8 cellular contexts compared by ENCODE assay signal in the genomic region with DNA sequence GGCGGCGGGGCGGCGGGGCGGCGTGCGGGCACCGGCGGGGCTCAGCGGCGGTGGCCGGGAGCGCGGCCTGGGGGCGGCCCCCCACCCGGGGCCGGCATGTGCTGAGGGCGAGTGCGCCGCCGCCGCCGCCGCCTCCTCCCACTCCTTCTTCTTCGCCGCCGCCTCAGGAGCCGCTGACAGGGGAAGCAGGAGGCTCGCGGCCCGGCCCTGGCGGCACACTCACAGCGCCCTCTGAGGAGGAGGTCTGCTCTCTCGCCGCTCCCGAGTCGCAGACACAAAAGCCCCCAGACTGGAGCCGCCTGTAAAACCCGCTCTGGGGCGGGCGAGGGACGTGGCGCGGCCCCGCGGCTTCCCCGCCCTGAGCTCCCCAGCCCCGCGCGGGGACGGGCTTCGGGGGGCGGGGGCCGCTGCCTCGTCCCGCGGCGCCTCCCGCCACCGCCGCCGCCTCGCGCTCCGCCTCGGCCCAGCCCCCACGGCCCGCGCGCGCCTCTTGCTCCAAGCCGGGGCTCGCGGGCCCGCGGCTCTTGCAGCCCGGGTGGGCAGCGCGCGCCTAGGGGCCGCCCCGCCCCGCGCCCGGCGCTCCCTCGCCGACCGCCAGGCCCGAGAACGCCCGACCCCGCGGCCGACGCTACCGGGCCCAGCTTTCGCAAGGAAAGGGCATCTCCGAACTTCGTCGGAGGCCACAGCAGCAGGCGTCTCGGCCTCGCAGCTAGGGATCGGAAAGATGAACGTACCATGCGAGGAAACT. TPM values are rescaled to one million over a fixed set of nuclear protein-coding genes. Genes with fewer than 3 reads are reported as not detected.
DNase-seq lines count a peak whose midpoint lies in the region; ATAC-seq and TF ChIP-seq lines count a peak whose summit lies in the region.

A gene with protein sequence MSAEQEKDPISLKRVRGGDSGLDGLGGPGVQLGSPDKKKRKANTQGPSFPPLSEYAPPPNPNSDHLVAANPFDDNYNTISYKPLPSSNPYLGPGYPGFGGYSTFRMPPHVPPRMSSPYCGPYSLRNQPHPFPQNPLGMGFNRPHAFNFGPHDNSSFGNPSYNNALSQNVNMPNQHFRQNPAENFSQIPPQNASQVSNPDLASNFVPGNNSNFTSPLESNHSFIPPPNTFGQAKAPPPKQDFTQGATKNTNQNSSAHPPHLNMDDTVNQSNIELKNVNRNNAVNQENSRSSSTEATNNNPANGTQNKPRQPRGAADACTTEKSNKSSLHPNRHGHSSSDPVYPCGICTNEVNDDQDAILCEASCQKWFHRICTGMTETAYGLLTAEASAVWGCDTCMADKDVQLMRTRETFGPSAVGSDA (minus strand): TSS at position 276 of the 748 bp plus-strand sequence. CDS start 462 bp downstream, outside the sequence.

- peak within 1 kb of the TSS; percentile 40 for H3K4me3 Mint-ChIP-seq in activated CD8-positive, alpha-beta T cell treated with anti-CD3 and anti-CD28 coated beads for 36 hours
- peak within 1 kb of the TSS; percentile 81 for H3K4me3 Mint-ChIP-seq in mesothelial cell of epicardium
- H3K4me3 Mint-ChIP-seq in stimulated activated naive B cell treated with anti-CD40 and anti-IgM and Interleukin-4, amounts not matched to agents 10 μg/mL and 1 μg/mL and 100 μg/mL, for 72 hours = peak within 1 kb of the TSS; percentile 62 to 79

- H3K9me3 Mint-ChIP-seq in activated CD8-positive, alpha-beta T cell treated with anti-CD3 and anti-CD28 coated beads for 36 hours = no peaks in the 10 kb centered on the region
- H3K9me3 Mint-ChIP-seq in mesothelial cell of epicardium = no peaks in the 10 kb centered on the region
- peaks cover 0 to 3% of the 10 kb centered on the region in 2 donors for H3K9me3 Mint-ChIP-seq in stimulated activated naive B cell treated with anti-CD40 and anti-IgM and Interleukin-4, amounts not matched to agents 10 μg/mL and 1 μg/mL and 100 μg/mL, for 72 hours

- peaks cover 45% of the 10 kb centered on the region for H3K27me3 Mint-ChIP-seq in activated CD8-positive, alpha-beta T cell treated with anti-CD3 and anti-CD28 coated beads for 36 hours
- no peaks in the 10 kb centered on the region for H3K27me3 Mint-ChIP-seq in mesothelial cell of epicardium (ENCODE audit: low read depth)
- peaks cover 35% of the 10 kb centered on the region in 2 donors for H3K27me3 Mint-ChIP-seq in stimulated activated naive B cell treated with anti-CD40 and anti-IgM and Interleukin-4, amounts not matched to agents 10 μg/mL and 1 μg/mL and 100 μg/mL, for 72 hours

- H3K36me3 Mint-ChIP-seq in activated CD8-positive, alpha-beta T cell treated with anti-CD3 and anti-CD28 coated beads for 36 hours (ENCODE audit: low read depth) = no peaks in the 10 kb centered on the region
- H3K36me3 Mint-ChIP-seq in mesothelial cell of epicardium = peaks cover 2% of the 10 kb centered on the region
- no peaks in the 10 kb centered on the region for H3K36me3 Mint-ChIP-seq in stimulated activated naive B cell treated with anti-CD40 and anti-IgM and Interleukin-4, amounts not matched to agents 10 μg/mL and 1 μg/mL and 100 μg/mL, for 72 hours

- DNase-seq in DMS 273 (lab: John Stamatoyannopoulos, UW; ENCODE audit: unreplicated experiment) = peak; percentile 74
- peak; percentile 23 to 31 for DNase-seq in NCI-H1930 (lab: John Stamatoyannopoulos, UW)
- DNase-seq in activated CD8-positive, alpha-beta T cell treated with anti-CD3 and anti-CD28 coated beads for 36 hours = peak; percentile 54
- DNase-seq in epithelial cell of esophagus (ENCODE audit: low read depth) = peak; percentile 44
- peak; percentile 57 to 79 for DNase-seq in mesothelial cell of epicardium (ENCODE audit: low spot score in 2 of 2, unreplicated experiment in 2 of 2)
- peak; percentile 4 for DNase-seq in stimulated activated naive B cell treated with anti-CD40 and anti-IgM and Interleukin-4, amounts not matched to agents 10 μg/mL and 1 μg/mL and 100 μg/mL, for 72 hours
- DNase-seq in NCI-H2107 (lab: John Stamatoyannopoulos, UW) = no peak

- H3K4me1 Mint-ChIP-seq in activated CD8-positive, alpha-beta T cell treated with anti-CD3 and anti-CD28 coated beads for 36 hours (ENCODE audit: low read depth) = peaks cover 3% of the 10 kb centered on the region
- peaks cover 12% of the 10 kb centered on the region for H3K4me1 Mint-ChIP-seq in mesothelial cell of epicardium
- no peaks in the 10 kb centered on the region for H3K4me1 Mint-ChIP-seq in stimulated activated naive B cell treated with anti-CD40 and anti-IgM and Interleukin-4, amounts not matched to agents 10 μg/mL and 1 μg/mL and 100 μg/mL, for 72 hours

- POLR2A ChIA-PET in activated CD8-positive, alpha-beta T cell treated with anti-CD3 and anti-CD28 coated beads for 36 hours (lab: Charles Lee) = interaction anchor here (1.0 kb wide), 1 partner anchor 11 kb away, joined by 3 read pairs; no protein-coding TSS in a partner anchor

- intact Hi-C loops in activated CD8-positive, alpha-beta T cell treated with anti-CD3 and anti-CD28 coated beads for 36 hours (cut with micrococcal nuclease) = no loop called here

- H3K27ac Mint-ChIP-seq in activated CD8-positive, alpha-beta T cell treated with anti-CD3 and anti-CD28 coated beads for 36 hours = no peak within 1 kb of the TSS
- peak within 1 kb of the TSS; percentile 97 for H3K27ac Mint-ChIP-seq in mesothelial cell of epicardium
- H3K27ac Mint-ChIP-seq in stimulated activated naive B cell treated with anti-CD40 and anti-IgM and Interleukin-4, amounts not matched to agents 10 μg/mL and 1 μg/mL and 100 μg/mL, for 72 hours = no peak within 1 kb of the TSS

- CTCF ChIA-PET in activated CD8-positive, alpha-beta T cell treated with anti-CD3 and anti-CD28 coated beads for 36 hours (lab: Charles Lee) = no interaction called here

- peak within 1 kb of the TSS; percentile 44 for H3K4me3 ChIP-seq in epithelial cell of esophagus (ENCODE audit: low read length)

- TF ChIP-seq CTCF in activated CD8-positive, alpha-beta T cell treated with anti-CD3 and anti-CD28 coated beads for 36 hours (IDR thresholded peaks at IDR 0.05) = no peak
- TF ChIP-seq CTCF in epithelial cell of esophagus (IDR thresholded peaks at IDR 0.05; ENCODE audit: insufficient read depth, low read depth, low read length, missing control alignments) (no peak), mesothelial cell of epicardium (IDR thresholded peaks at IDR 0.05; ENCODE audit: unreplicated experiment) (no peak)

- ATAC-seq in GM21529 (IDR thresholded peaks at IDR 0.05; ENCODE audit: unreplicated experiment) = peak; percentile 76
- ATAC-seq in activated CD8-positive, alpha-beta T cell treated with anti-CD3 and anti-CD28 coated beads for 36 hours = peak; percentile 77
- ATAC-seq in stimulated activated naive B cell treated with anti-CD40 and anti-IgM and Interleukin-4, amounts not matched to agents 10 μg/mL and 1 μg/mL and 100 μg/mL, for 72 hours (replicated peaks) = peak; percentile 78 to 84

RNA-seq across cellular contexts. Expression of the gene that starts here (rescaled TPM):
- total RNA-seq in activated CD8-positive, alpha-beta T cell treated with anti-CD3 and anti-CD28 coated beads for 36 hours = not detected
- 29.6 to 34.1 TPM (median 30.6 TPM) in 3 replicates for total RNA-seq in mesothelial cell of epicardium

Comparison
In these comparisons a context has a peak if more than half of its experiments do, and no peak if none do; other contexts are left out.
1. RNA of the gene that starts here (total RNA-seq): 29.6 to 34.1 TPM in mesothelial cell of epicardium; not detected in activated CD8-positive, alpha-beta T cell treated with anti-CD3 and anti-CD28 coated beads for 36 hours; every median in the first group is over 10 times any median in the second.
2. Peak in DNase-seq and ATAC-seq in activated CD8-positive, alpha-beta T cell treated with anti-CD3 and anti-CD28 coated beads for 36 hours; RNA of the gene not detected or under 1 TPM.
3. Peak in every context shown above with its lines, with median percentiles within 50 percentile points of each other: ATAC-seq and H3K4me3 Mint-ChIP-seq.